2 cellular contexts compared by ENCODE assay signal in genomic region chr5:155004138-155004744, GRCh38.
A peak's percentile ranks its signal among the peaks of the same experiment; 100 is the strongest.
TF ChIP-seq lines count a peak whose summit lies in the region.

No MANE protein-coding gene starts in this region.

TF ChIP-seq in IMR-90, 13 proteins besides CTCF, POLR2A, EP300 and RAD21:
- no peak for TF ChIP-seq FOS (IDR thresholded peaks at IDR 0.05; ENCODE audit: low read depth, low read length)
- peak; percentile 21; the same call in 1 of the 2 replicates for TF ChIP-seq SMC3 (IDR thresholded peaks at IDR 0.05; ENCODE audit: low read depth, low read length)

TF ChIP-seq in K562, 482 proteins besides CTCF, POLR2A, EP300 and RAD21:
- TF ChIP-seq SMC3 (conservative IDR thresholded peaks at IDR 0.05; ENCODE audit: insufficient read depth, low read depth, low read length) (peak; percentile 51; the same call in 1 of the 2 replicates), ETS1 (conservative IDR thresholded peaks at IDR 0.05; ENCODE audit: control insufficient read depth, low read depth, low read length) (no peak), PPARD (CRISPR knock-in tag; IDR thresholded peaks at IDR 0.05) (no peak), CTBP1 (IDR thresholded peaks at IDR 0.05; ENCODE audit: borderline replicate concordance) (peak; percentile 32; the same call in 1 of the 2 replicates), NR1H2 (CRISPR knock-in tag; IDR thresholded peaks at IDR 0.05) (no peak), STAG1 (CRISPR knock-in tag; IDR thresholded peaks at IDR 0.05; ENCODE audit: borderline replicate concordance) (peak; percentile 58; the same call in 1 of the 2 replicates), PHF21A (IDR thresholded peaks at IDR 0.05; ENCODE audit: borderline replicate concordance, low read depth) (no peak)
